ENCODE assay signal across 1 cellular context in the genomic region with DNA sequence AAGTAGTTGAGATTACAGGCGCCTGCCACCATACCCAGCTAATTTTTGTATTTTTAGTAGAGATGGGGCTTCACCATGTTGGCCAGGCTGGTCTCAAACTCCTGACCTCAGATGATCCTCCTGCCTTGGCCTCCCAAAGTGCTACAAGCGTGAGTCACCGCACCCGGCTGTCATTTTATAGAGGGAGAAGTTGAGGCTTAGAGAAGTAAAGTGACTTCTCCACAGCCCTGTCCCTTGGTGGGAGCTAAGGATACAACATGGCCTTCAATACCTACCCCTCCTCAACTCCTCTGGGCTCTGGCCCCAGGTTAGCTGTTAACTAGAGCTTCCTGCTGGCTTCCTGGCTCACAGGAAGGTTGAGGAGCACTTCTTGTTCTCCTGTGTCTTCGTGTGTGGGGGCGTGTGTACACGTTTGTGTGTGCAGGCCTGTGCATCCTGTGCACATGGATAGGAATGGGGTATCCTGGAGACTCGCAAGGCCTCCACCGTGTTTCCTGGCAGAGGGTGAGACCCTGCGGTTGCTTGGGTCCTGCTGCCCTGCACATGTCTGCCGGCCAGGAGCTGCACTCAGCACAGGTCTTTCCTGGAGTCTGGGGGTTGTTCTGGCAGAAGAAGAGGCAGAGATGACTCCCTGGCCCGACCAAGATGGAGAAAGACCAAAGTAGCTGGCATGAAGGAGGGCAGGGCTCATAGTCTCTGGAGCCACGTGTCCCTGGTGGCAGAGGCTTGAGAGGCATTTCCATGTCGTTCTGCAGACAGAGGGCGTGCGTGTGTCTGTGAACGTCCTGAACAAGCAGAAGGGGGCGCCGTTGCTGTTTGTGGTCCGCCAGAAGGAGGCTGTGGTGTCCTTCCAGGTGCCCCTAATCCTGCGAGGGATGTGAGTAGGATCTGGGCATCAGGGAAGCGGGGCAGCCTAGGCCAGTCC.
TF ChIP-seq lines count a peak whose summit lies in the region.

No MANE protein-coding gene starts in this region.

TF ChIP-seq in K562, 482 proteins besides CTCF, POLR2A, EP300 and RAD21 (continued from another document):
- TF ChIP-seq NFE2L1 (tag; IDR thresholded peaks at IDR 0.05; ENCODE audit: borderline replicate concordance, low read depth) (no peak), NFRKB (IDR thresholded peaks at IDR 0.05; ENCODE audit: low read depth) (no peak)
- TF ChIP-seq, protein P1, sequence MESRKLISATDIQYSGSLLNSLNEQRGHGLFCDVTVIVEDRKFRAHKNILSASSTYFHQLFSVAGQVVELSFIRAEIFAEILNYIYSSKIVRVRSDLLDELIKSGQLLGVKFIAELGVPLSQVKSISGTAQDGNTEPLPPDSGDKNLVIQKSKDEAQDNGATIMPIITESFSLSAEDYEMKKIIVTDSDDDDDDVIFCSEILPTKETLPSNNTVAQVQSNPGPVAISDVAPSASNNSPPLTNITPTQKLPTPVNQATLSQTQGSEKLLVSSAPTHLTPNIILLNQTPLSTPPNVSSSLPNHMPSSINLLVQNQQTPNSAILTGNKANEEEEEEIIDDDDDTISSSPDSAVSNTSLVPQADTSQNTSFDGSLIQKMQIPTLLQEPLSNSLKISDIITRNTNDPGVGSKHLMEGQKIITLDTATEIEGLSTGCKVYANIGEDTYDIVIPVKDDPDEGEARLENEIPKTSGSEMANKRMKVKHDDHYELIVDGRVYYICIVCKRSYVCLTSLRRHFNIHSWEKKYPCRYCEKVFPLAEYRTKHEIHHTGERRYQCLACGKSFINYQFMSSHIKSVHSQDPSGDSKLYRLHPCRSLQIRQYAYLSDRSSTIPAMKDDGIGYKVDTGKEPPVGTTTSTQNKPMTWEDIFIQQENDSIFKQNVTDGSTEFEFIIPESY (CRISPR knock-in tag; IDR thresholded peaks at IDR 0.05) = no peak
- TF ChIP-seq, protein P2, sequence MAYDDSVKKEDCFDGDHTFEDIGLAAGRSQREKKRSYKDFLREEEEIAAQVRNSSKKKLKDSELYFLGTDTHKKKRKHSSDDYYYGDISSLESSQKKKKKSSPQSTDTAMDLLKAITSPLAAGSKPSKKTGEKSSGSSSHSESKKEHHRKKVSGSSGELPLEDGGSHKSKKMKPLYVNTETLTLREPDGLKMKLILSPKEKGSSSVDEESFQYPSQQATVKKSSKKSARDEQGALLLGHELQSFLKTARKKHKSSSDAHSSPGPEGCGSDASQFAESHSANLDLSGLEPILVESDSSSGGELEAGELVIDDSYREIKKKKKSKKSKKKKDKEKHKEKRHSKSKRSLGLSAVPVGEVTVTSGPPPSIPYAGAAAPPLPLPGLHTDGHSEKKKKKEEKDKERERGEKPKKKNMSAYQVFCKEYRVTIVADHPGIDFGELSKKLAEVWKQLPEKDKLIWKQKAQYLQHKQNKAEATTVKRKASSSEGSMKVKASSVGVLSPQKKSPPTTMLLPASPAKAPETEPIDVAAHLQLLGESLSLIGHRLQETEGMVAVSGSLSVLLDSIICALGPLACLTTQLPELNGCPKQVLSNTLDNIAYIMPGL (CRISPR knock-in tag; IDR thresholded peaks at IDR 0.05) = peak; percentile 41; the same call in 1 of the 2 replicates
